9 cellular contexts compared by ENCODE assay signal in the genomic region with DNA sequence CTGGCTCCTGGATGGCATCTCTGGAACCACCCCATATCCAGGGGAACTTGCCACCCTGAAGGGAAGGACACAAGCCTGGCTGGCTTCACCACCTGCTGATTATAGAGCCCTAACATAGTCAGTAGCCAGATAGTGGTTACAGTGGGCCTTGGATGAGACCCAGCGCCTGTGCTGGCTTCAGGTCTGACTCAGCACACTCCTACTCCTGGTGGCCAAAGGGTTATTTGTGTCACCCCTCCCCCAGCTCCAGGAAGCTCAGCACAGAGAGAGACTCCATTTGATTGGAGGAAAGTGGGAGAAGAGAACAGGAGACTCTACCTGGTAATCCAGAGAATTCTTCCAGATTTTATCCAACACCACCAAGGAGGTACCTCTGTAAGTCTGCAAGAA. TPM values are rescaled to one million over a fixed set of nuclear protein-coding genes. Genes with fewer than 3 reads are reported as not detected.
DNase-seq lines count a peak whose midpoint lies in the region; ATAC-seq and TF ChIP-seq lines count a peak whose summit lies in the region.
"Had no signal": no experiment of that assay in that cellular context is flagged by ENCODE, and none has a peak within 500 bp of the region (broad histone marks: within the 10 kb centered on the region; RNA-seq: fewer than 3 reads in every experiment).

No MANE protein-coding gene starts in this region.

- CTCF ChIA-PET in CD8-positive, alpha-beta T cell (lab: Charles Lee): no interaction called here

- no peaks in the 10 kb centered on the region for H3K27me3 ChIP-seq in CD8-positive, alpha-beta T cell (ENCODE audit: insufficient read depth, low read length)
- H3K27me3 ChIP-seq in HUES48 (ENCODE audit: control insufficient read depth, insufficient read depth, low read length): no peaks in the 10 kb centered on the region

- peaks cover 51% of the 10 kb centered on the region for H3K4me1 Mint-ChIP-seq in CD8-positive, alpha-beta T cell (ENCODE audit: low read depth)

- peaks cover 24% of the 10 kb centered on the region for H3K9me3 Mint-ChIP-seq in CD8-positive, alpha-beta T cell

- H3K36me3 ChIP-seq in CD8-positive, alpha-beta T cell (ENCODE audit: insufficient read depth, low read length): no peaks in the 10 kb centered on the region
- H3K36me3 ChIP-seq in HUES48 (ENCODE audit: control insufficient read depth, insufficient read depth, low read length): no peaks in the 10 kb centered on the region

- H3K27ac Mint-ChIP-seq in CD8-positive, alpha-beta T cell: peak overlapping the region; percentile 21

- no peak overlapping the region for H3K4me3 Mint-ChIP-seq in CD8-positive, alpha-beta T cell

- H3K9me3 ChIP-seq in CD8-positive, alpha-beta T cell (ENCODE audit: low read length): no peaks in the 10 kb centered on the region
- H3K9me3 ChIP-seq in HUES48 (ENCODE audit: control insufficient read depth, insufficient read depth, low read length): no peaks in the 10 kb centered on the region

- no peak for DNase-seq in CD8-positive, alpha-beta T cell
- DNase-seq in fibroblast of the aortic adventitia (ENCODE audit: low read depth): peak; percentile 45
- DNase-seq in activated gamma-delta T cell (lab: John Stamatoyannopoulos, UW): no peak
- no peak for DNase-seq in posterior cingulate gyrus
- no peak for DNase-seq in NCI-H2081 treated with DMSO at 0.1 percent for 48 hours (lab: John Stamatoyannopoulos, UW)
- DNase-seq: NCI-H1092 had no signal

- intact Hi-C loops in CD8-positive, alpha-beta T cell (cut with DNase I, micrococcal nuclease): no loop called here
- intact Hi-C loops in posterior cingulate gyrus (cut with DNase I): no loop called here

- no peak overlapping the region for H3K27ac ChIP-seq in CD8-positive, alpha-beta T cell (ENCODE audit: low read depth, low read length)
- H3K27ac ChIP-seq in HUES48 (ENCODE audit: low read depth, low read length): peak overlapping the region; percentile 22

- no peaks in the 10 kb centered on the region for H3K27me3 Mint-ChIP-seq in CD8-positive, alpha-beta T cell (ENCODE audit: low read depth)

- TF ChIP-seq CTCF in CD8-positive, alpha-beta T cell (IDR thresholded peaks at IDR 0.05): no peak
- no peak for TF ChIP-seq CTCF in fibroblast of the aortic adventitia (IDR thresholded peaks at IDR 0.05; ENCODE audit: insufficient read depth, low read length)

- H3K4me1 ChIP-seq in CD8-positive, alpha-beta T cell (ENCODE audit: insufficient read depth, low read length): peaks cover 5% of the 10 kb centered on the region
- H3K4me1 ChIP-seq in HUES48 (ENCODE audit: control insufficient read depth, insufficient read depth, low read length): peaks cover 11% of the 10 kb centered on the region

- peaks cover 58% of the 10 kb centered on the region for H3K36me3 Mint-ChIP-seq in CD8-positive, alpha-beta T cell

- H3K9ac ChIP-seq in HUES48 (ENCODE audit: low read depth, low read length): no peak overlapping the region

- no peak overlapping the region for H3K4me3 ChIP-seq in CD8-positive, alpha-beta T cell (ENCODE audit: low read depth, low read length)
- H3K4me3 ChIP-seq in HUES48 (ENCODE audit: low read depth, low read length) (no peak overlapping the region), fibroblast of the aortic adventitia (ENCODE audit: low read depth, low read length) (no peak overlapping the region)

- no peak for ATAC-seq in CD8-positive, alpha-beta T cell
- peak; percentile 66 for ATAC-seq in GM21526 (IDR thresholded peaks at IDR 0.05; ENCODE audit: low FRiP score, unreplicated experiment)
- no peak for ATAC-seq in HG02840 (IDR thresholded peaks at IDR 0.05; ENCODE audit: low FRiP score, unreplicated experiment)

- POLR2A ChIA-PET in CD8-positive, alpha-beta T cell (lab: Charles Lee): no interaction called here

RNA-seq across cellular contexts. Expression of a gene that starts 12.8 kb away (rescaled TPM):
- total RNA-seq in CD8-positive, alpha-beta T cell: 10 to 100 TPM; 34.2 to 38.1 TPM
- total RNA-seq in fibroblast of the aortic adventitia (ENCODE audit: low replicate concordance): 99.1 and 188 TPM in 2 replicates
